8 cellular contexts compared by ENCODE assay signal in genomic region chr14:58171090-58171489, GRCh38. TPM values are rescaled to one million over a fixed set of nuclear protein-coding genes. Genes with fewer than 3 reads are reported as not detected.
DNase-seq lines count a peak whose midpoint lies in the region; ATAC-seq and TF ChIP-seq lines count a peak whose summit lies in the region.

No MANE protein-coding gene starts in this region.

- peak; percentile 60 for DNase-seq in DMS153 (lab: John Stamatoyannopoulos, UW)
- DNase-seq in HT-29 (ENCODE audit: low spot score): peak; percentile 56
- peak; percentile 69 for DNase-seq in NCI-H774 (lab: John Stamatoyannopoulos, UW)
- peak; percentile 26 for DNase-seq in activated T-cell treated with anti-CD3 and anti-CD28 coated beads, Interleukin-2, amount 50 U/mL, for 4 hours
- peak; percentile 87 for DNase-seq in glomerular visceral epithelial cell (ENCODE audit: extremely low spot score)
- DNase-seq in trophoblast cell: peak; percentile 84 to 88
- DNase-seq in spleen: no peak

- no peak overlapping the region for H3K14ac ChIP-seq in trophoblast cell (ENCODE audit: low read length)

- no peak overlapping the region for H3K23ac ChIP-seq in trophoblast cell (ENCODE audit: low read length)

- H3K9me3 ChIP-seq in trophoblast cell (ENCODE audit: insufficient read depth, low read depth, low read length) (no peaks in the 10 kb centered on the region), spleen (no peaks in the 10 kb centered on the region)

- H3K27ac ChIP-seq in trophoblast cell (ENCODE audit: low read depth, low read length): no peak overlapping the region
- H3K27ac ChIP-seq in spleen: no peak overlapping the region

- H3K4me1 Mint-ChIP-seq in activated T-cell treated with anti-CD3 and anti-CD28 coated beads, Interleukin-2, amount 50 U/mL, for 4 hours (ENCODE audit: low read depth): no peaks in the 10 kb centered on the region

- no peak overlapping the region for H3K18ac ChIP-seq in trophoblast cell (ENCODE audit: low read length)

- no peak overlapping the region for H3K4ac ChIP-seq in trophoblast cell (ENCODE audit: low read depth, low read length)

- H2AK5ac ChIP-seq in trophoblast cell (ENCODE audit: low read length): no peak overlapping the region

- H3K27me3 ChIP-seq in trophoblast cell (ENCODE audit: insufficient read depth, low read length): no peaks in the 10 kb centered on the region
- H3K27me3 ChIP-seq in spleen (replicated peaks in 1 of 7): peaks cover 0 to 9% (median 0%) of the 10 kb centered on the region in 7 donors

- H3K4me3 ChIP-seq in trophoblast cell (ENCODE audit: low read depth, low read length): no peak overlapping the region
- no peak overlapping the region for H3K4me3 ChIP-seq in spleen

- no peaks in the 10 kb centered on the region for H3K36me3 ChIP-seq in trophoblast cell (ENCODE audit: control insufficient read depth in 1 of 2, insufficient read depth in 2 of 2, low read length in 2 of 2)
- no peaks in the 10 kb centered on the region for H3K36me3 ChIP-seq in spleen

- H3K4me3 Mint-ChIP-seq in activated T-cell treated with anti-CD3 and anti-CD28 coated beads, Interleukin-2, amount 50 U/mL, for 4 hours: no peak overlapping the region

- ATAC-seq in GM21515 (IDR thresholded peaks at IDR 0.05; ENCODE audit: unreplicated experiment): peak; percentile 72
- ATAC-seq in activated T-cell treated with anti-CD3 and anti-CD28 coated beads, Interleukin-2, amount 50 U/mL, for 4 hours: peak; percentile 84

- no peak overlapping the region for H2BK120ac ChIP-seq in trophoblast cell (ENCODE audit: insufficient read depth, low read length, poor library complexity)

- no peak for TF ChIP-seq POLR2A in spleen (IDR thresholded peaks at IDR 0.05)

- no peak overlapping the region for H4K8ac ChIP-seq in trophoblast cell (ENCODE audit: low read depth, low read length)

- H4K91ac ChIP-seq in trophoblast cell (ENCODE audit: low read depth, low read length): no peak overlapping the region

- no peak overlapping the region for H3K9ac ChIP-seq in trophoblast cell (ENCODE audit: low read length)

- no peak overlapping the region for H2AFZ ChIP-seq in trophoblast cell (ENCODE audit: insufficient read depth, low read length, poor library complexity)

- no CpG with 5 or more reads among the region's 6 CpGs for WGBS in trophoblast cell (ENCODE audit: extremely low coverage, insufficient coverage, insufficient read length)
- 17 to 34% (median 21%) methylated on average over 6 of the region's 6 CpGs for WGBS in spleen, 5 donors

- H3K79me1 ChIP-seq in trophoblast cell (ENCODE audit: low read length): no peaks in the 10 kb centered on the region

- intact Hi-C loops in spleen (cut with DNase I; ENCODE audit: low total_unique reads): no loop called here

- H3K79me2 ChIP-seq in trophoblast cell (ENCODE audit: control insufficient read depth, insufficient read depth, low read length, poor library complexity): no peaks in the 10 kb centered on the region

- no peaks in the 10 kb centered on the region for H3K9me3 Mint-ChIP-seq in activated T-cell treated with anti-CD3 and anti-CD28 coated beads, Interleukin-2, amount 50 U/mL, for 4 hours

- peak overlapping the region; percentile 32 for H3K4me2 ChIP-seq in trophoblast cell (ENCODE audit: low read length)

- H2BK5ac ChIP-seq in trophoblast cell (ENCODE audit: low read depth, low read length, poor library complexity): no peak overlapping the region

- no peak overlapping the region for H4K12ac ChIP-seq in trophoblast cell (ENCODE audit: low read depth, low read length)

- H2BK12ac ChIP-seq in trophoblast cell (ENCODE audit: low read length): no peak overlapping the region

- H3K36me3 Mint-ChIP-seq in activated T-cell treated with anti-CD3 and anti-CD28 coated beads, Interleukin-2, amount 50 U/mL, for 4 hours (ENCODE audit: insufficient read depth): no peaks in the 10 kb centered on the region

- TF ChIP-seq CTCF in spleen (IDR thresholded peaks at IDR 0.05 in 8 of 11, conservative IDR thresholded peaks at IDR 0.05 in 3 of 11): no peak

- H3K4me1 ChIP-seq in trophoblast cell (ENCODE audit: control insufficient read depth in 1 of 2, insufficient read depth in 2 of 2, low read length in 2 of 2) (no peaks in the 10 kb centered on the region), spleen (peaks cover 0 to 6% (median 2%) of the 10 kb centered on the region in 6 donors)

- H3K27me3 Mint-ChIP-seq in activated T-cell treated with anti-CD3 and anti-CD28 coated beads, Interleukin-2, amount 50 U/mL, for 4 hours (ENCODE audit: low read depth): peaks cover 29% of the 10 kb centered on the region

RNA-seq across cellular contexts. Expression of gene ARMH4, which starts 19.1 kb away (rescaled TPM):
- total RNA-seq in HT-29 (2014; rRNA removed; shearing (Covaris generic)): not detected in 2 replicates
- not detected for total RNA-seq in activated T-cell treated with anti-CD3 and anti-CD28 coated beads, Interleukin-2, amount 50 U/mL, for 4 hours
- 3.8 and 4.1 TPM in 2 replicates for polyA plus RNA-seq in trophoblast cell (2013)
- 1 to 10 TPM in 6 of 7 donors, under 1 TPM in 1; 0.73 to 3.7 (median 1.5) TPM for total RNA-seq in spleen
- under 1 TPM; 0.02 to 0.16 (median 0.12) TPM for polyA plus RNA-seq in spleen

RNA-seq across cellular contexts. Expression of gene ACTR10, which starts 28.9 kb away (rescaled TPM):
- total RNA-seq in HT-29 (2014; rRNA removed; shearing (Covaris generic)): 10.9 and 16.7 TPM in 2 replicates
- total RNA-seq in activated T-cell treated with anti-CD3 and anti-CD28 coated beads, Interleukin-2, amount 50 U/mL, for 4 hours: 10 to 100 TPM; 29.0 to 35.4 (median 34.4) TPM
- polyA plus RNA-seq in trophoblast cell (2013): 40.0 and 40.1 TPM in 2 replicates
- total RNA-seq in spleen: 10 to 100 TPM; 42.0 to 69.9 (median 55.5) TPM
- 10 to 100 TPM; 55.7 to 74.5 (median 60.1) TPM for polyA plus RNA-seq in spleen
